ENCODE assay signal across 1 cellular context in the genomic region with DNA sequence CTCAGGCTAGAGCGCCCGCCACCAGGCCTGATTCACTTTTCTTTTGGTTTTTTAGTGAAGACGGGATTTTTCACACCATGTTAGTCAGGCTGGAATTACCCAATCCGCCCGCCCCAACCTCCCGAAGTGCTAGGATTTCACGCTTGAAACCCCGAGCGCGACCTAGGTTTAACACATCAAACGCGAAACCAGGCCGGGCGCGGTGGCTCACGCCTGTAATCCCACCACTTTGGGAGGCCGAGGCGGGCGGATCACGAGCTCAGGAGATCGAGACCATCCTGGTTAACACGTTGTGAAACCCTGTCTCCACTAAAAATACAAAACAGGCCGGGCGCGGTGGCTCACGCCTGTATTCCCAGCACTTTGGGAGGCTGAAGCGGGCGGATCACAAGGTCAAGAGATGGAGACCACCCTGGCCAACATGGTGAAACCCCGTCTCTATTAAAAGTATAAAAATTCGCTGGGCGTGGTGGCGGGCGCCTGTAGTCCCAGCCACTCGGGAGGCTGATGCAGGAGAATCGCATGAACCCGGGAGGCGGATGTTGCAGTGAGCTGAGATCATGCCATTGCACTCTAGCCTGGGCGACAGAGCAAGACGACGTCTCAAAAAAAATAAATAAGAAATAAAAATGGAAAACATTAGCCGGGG.
A peak's percentile ranks its signal among the peaks of the same experiment; 100 is the strongest.
TF ChIP-seq lines count a peak whose summit lies in the region.
"Not testable (repeated sequence)": the region's sequence is repeated elsewhere in the genome, so short reads cannot be mapped to it uniquely, and the experiment has no call there.

No MANE protein-coding gene starts in this region.

TF ChIP-seq in K562, 482 proteins besides CTCF, POLR2A, EP300 and RAD21 (continued from another document):
- TF ChIP-seq CEBPG (CRISPR knock-in tag; IDR thresholded peaks at IDR 0.05): 0 out of 2 replicates have a peak, but pooled peaks have one; percentile 16
- peak; percentile 31 to 71; a peak in 2 of 4 replicates for TF ChIP-seq CEBPG (tag; conservative IDR thresholded peaks at IDR 0.05 in 1 of 2, IDR thresholded peaks at IDR 0.05 in 1 of 2)
- TF ChIP-seq, protein P1, sequence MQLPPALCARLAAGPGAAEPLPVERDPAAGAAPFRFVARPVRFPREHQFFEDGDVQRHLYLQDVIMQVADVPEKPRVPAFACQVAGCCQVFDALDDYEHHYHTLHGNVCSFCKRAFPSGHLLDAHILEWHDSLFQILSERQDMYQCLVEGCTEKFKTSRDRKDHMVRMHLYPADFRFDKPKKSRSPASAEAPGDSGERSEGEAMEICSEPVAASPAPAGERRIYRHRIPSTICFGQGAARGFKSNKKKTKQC (CRISPR knock-in tag; IDR thresholded peaks at IDR 0.05): 0 out of 2 replicates have a peak, but pooled peaks have one; percentile 32
- TF ChIP-seq, protein P2, sequence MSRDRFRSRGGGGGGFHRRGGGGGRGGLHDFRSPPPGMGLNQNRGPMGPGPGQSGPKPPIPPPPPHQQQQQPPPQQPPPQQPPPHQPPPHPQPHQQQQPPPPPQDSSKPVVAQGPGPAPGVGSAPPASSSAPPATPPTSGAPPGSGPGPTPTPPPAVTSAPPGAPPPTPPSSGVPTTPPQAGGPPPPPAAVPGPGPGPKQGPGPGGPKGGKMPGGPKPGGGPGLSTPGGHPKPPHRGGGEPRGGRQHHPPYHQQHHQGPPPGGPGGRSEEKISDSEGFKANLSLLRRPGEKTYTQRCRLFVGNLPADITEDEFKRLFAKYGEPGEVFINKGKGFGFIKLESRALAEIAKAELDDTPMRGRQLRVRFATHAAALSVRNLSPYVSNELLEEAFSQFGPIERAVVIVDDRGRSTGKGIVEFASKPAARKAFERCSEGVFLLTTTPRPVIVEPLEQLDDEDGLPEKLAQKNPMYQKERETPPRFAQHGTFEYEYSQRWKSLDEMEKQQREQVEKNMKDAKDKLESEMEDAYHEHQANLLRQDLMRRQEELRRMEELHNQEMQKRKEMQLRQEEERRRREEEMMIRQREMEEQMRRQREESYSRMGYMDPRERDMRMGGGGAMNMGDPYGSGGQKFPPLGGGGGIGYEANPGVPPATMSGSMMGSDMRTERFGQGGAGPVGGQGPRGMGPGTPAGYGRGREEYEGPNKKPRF (IDR thresholded peaks at IDR 0.05; ENCODE audit: low read depth, low read length): peak; percentile 47; the same call in 1 of the 2 replicates
- peak; percentile 55 for TF ChIP-seq NELFE (IDR thresholded peaks at IDR 0.05; ENCODE audit: insufficient read depth, insufficient read length)
- TF ChIP-seq SMARCA5 (IDR thresholded peaks at IDR 0.05): peak; percentile 83
- not testable (repeated sequence) for TF ChIP-seq ETV6 (IDR thresholded peaks at IDR 0.05; ENCODE audit: borderline replicate concordance in 1 of 2, low read depth in 2 of 2, low read length in 1 of 2)
- TF ChIP-seq ETV6 (CRISPR knock-in tag; IDR thresholded peaks at IDR 0.05; ENCODE audit: borderline replicate concordance): 0 out of 2 replicates have a peak, but pooled peaks have one; percentile 57
- peak; percentile 26; the same call in 1 of the 2 replicates for TF ChIP-seq CHD2 (IDR thresholded peaks at IDR 0.05; ENCODE audit: low read depth, low read length)
- peak; percentile 97 for TF ChIP-seq RBM22 (IDR thresholded peaks at IDR 0.05; ENCODE audit: low read depth, low read length, poor library complexity, severe bottlenecking)
- TF ChIP-seq FOXA3 (CRISPR knock-in tag; conservative IDR thresholded peaks at IDR 0.05 in 1 of 2, IDR thresholded peaks at IDR 0.05 in 1 of 2): 0 out of 4 replicates have a peak, but pooled peaks of 1 of the 2 experiments have one; percentile 15
